ENCODE assay signal across 20 cellular contexts in the genomic region with DNA sequence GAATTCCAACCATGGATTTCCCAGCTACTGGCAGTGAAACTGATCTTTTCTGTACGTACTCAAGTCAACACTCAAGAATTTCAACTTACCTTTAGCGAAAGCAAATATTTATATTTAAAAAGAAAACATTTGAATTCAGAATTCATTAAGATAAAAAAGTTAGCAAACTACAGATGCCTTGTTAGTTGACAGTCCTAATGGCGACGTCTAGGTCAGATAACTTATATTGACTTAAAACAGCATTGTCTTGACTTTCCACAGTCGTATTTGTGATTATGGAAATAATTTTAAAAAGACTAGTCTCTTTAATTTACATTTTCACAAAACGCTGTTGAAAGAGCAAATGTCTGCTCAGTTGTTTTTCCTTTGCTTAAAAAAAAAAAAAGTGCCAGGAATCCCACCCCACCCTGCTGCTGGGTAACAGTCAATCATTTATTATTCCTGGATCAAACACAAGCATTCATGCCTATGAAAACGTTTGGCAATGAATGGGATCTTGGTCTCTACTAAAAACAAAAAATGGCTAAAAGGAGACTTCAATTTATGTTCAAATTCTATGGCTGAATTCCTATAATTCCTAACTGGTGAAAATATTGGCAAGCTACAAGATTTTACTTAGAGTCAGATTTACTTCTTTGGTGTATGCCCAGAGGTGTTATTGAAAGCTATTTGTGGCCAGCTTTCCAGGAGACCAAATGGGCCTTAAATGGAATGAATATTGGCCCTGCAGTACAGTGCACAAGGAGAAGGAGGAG. TPM values are rescaled to one million over a fixed set of nuclear protein-coding genes. Genes with fewer than 3 reads are reported as not detected.
DNase-seq lines count a peak whose midpoint lies in the region; ATAC-seq and TF ChIP-seq lines count a peak whose summit lies in the region.
"Had no signal": no experiment of that assay in that cellular context is flagged by ENCODE, and none has a peak within 500 bp of the region (broad histone marks: within the 10 kb centered on the region; RNA-seq: fewer than 3 reads in every experiment).

No MANE protein-coding gene starts in this region.

- peak overlapping the region; percentile 93 for H4K5ac ChIP-seq in IMR-90 (ENCODE audit: low read depth, low read length)

- H2AFZ ChIP-seq in IMR-90 (replicated peaks; ENCODE audit: low read length, poor library complexity), result no peak overlapping the region
- H2AFZ ChIP-seq in osteoblast (ENCODE audit: low read length), result no peak overlapping the region

- TF ChIP-seq CTCF in IMR-90 (conservative IDR thresholded peaks at IDR 0.05; ENCODE audit: low read depth, low read length) (no peak), cardiac fibroblast (IDR thresholded peaks at IDR 0.05; ENCODE audit: low read depth, low read length) (no peak), osteoblast (IDR thresholded peaks at IDR 0.05; ENCODE audit: extremely low read depth, low read depth, low read length) (no peak)

- H3K4me2 ChIP-seq in IMR-90 (ENCODE audit: low read depth, low read length), result peak overlapping the region; percentile 64; the same call in 1 of the 2 replicates
- H3K4me2 ChIP-seq in osteoblast (ENCODE audit: insufficient read depth, low read length), result peak overlapping the region; percentile 41

- in situ Hi-C loops in IMR-90 (cut with MboI; ENCODE audit: low sequenced_read_pairs), result no loop called here

- H3K9me1 ChIP-seq in IMR-90 (ENCODE audit: insufficient read depth, low read length), result peaks cover 12% of the 10 kb centered on the region; the same call in 1 of the 2 replicates

- peak overlapping the region; percentile 99 for H2BK120ac ChIP-seq in IMR-90 (ENCODE audit: low read depth, low read length)

- H3K36me3 ChIP-seq in IMR-90 (ENCODE audit: control insufficient read depth, insufficient read depth, low read length) (no peaks in the 10 kb centered on the region), osteoblast (ENCODE audit: insufficient read depth, low read length) (no peaks in the 10 kb centered on the region)

- peak overlapping the region; percentile 88; the same call in 1 of the 2 replicates for H2BK20ac ChIP-seq in IMR-90 (ENCODE audit: low read depth, low read length)

- H3K27ac ChIP-seq in IMR-90 (ENCODE audit: insufficient read depth, low read length), result peak overlapping the region; percentile 96; the same call in 1 of the 2 replicates
- H3K27ac ChIP-seq in osteoblast (ENCODE audit: low read depth, low read length), result peak overlapping the region; percentile 98
- H3K27ac ChIP-seq: foreskin keratinocyte, testis had no signal

- intact Hi-C loops in IMR-90 (cut with micrococcal nuclease), result no loop called here

- no peaks in the 10 kb centered on the region for H3K79me2 ChIP-seq in osteoblast (ENCODE audit: insufficient read depth, low read length)

- peak overlapping the region; percentile 89; the same call in 1 of the 2 replicates for H3K23ac ChIP-seq in IMR-90 (ENCODE audit: low read depth, low read length)

- H3K56ac ChIP-seq in IMR-90 (ENCODE audit: extremely low read depth, insufficient read depth, low read length), result peak overlapping the region; percentile 74; the same call in 1 of the 2 replicates

- peak overlapping the region; percentile 34; the same call in 1 of the 2 replicates for H4K91ac ChIP-seq in IMR-90 (ENCODE audit: insufficient read depth, low read depth, low read length)

- H4K8ac ChIP-seq in IMR-90 (ENCODE audit: low read depth in 2 of 2, low read length in 2 of 2), result peak overlapping the region; percentile 40 to 96; a peak in 3 of 4 replicates

- CTCF ChIA-PET in IMR-90 (lab: Yijun Ruan, JAX), result interaction anchor here (0.7 to 1.5 kb wide), 4 partner anchors 10 to 413 kb away, joined by 3 to 4 read pairs (median 3); no protein-coding TSS in a partner anchor

- H3K14ac ChIP-seq in IMR-90 (replicated peaks; ENCODE audit: low read depth, low read length), result 0 out of 2 replicates have a peak overlapping the region, but pooled peaks have one; percentile 69

- no peak overlapping the region; the same call in 1 of the 2 replicates for H2AK5ac ChIP-seq in IMR-90 (ENCODE audit: low read depth, low read length)

- WGBS in IMR-90 (ENCODE audit: extremely low coverage in 2 of 2, insufficient read length in 1 of 2), 2 experiments, result no CpG with 5 or more reads among the region's 7 CpGs

- peaks cover 0 to 4% of the 10 kb centered on the region in 2 experiments; a peak in 1 of 4 replicates for H3K79me1 ChIP-seq in IMR-90 (ENCODE audit: low read depth in 1 of 2, low read length in 2 of 2)

- TF ChIP-seq RAD21 in IMR-90 (IDR thresholded peaks at IDR 0.05; ENCODE audit: low read length), result no peak

- H3K4ac ChIP-seq in IMR-90 (ENCODE audit: low read depth, low read length), result peak overlapping the region; percentile 97; the same call in 1 of the 2 replicates

- no peak for TF ChIP-seq POLR2A in IMR-90 (IDR thresholded peaks at IDR 0.05; ENCODE audit: low read depth, low read length)

- H3K4me1 ChIP-seq in IMR-90 (ENCODE audit: control insufficient read depth, insufficient read depth, low read length) (peaks cover 16% of the 10 kb centered on the region), osteoblast (ENCODE audit: insufficient read depth, low read length) (peaks cover 40% of the 10 kb centered on the region)
- H3K4me1 ChIP-seq: foreskin keratinocyte, testis had no signal

- no peak overlapping the region for H2BK15ac ChIP-seq in IMR-90 (ENCODE audit: low read depth, low read length)

- DNase-seq in AG08395 (ENCODE audit: low spot score) (peak; percentile 63), IMR-90 (peak; percentile 82), cardiac fibroblast (ENCODE audit: low read depth in 2 of 2) (peak; percentile 74 to 85), osteoblast (ENCODE audit: insufficient read length, low spot score, missing footprints) (no peak), pons (ENCODE audit: low spot score) (no peak), NCI-H128 (lab: John Stamatoyannopoulos, UW; ENCODE audit: unreplicated experiment) (no peak), SHP77 (lab: John Stamatoyannopoulos, UW) (no peak), mesenteric fat pad (ENCODE audit: low spot score) (no peak)
- DNase-seq: activated CD4-positive, alpha-beta T cell treated with anti-CD3 and anti-CD28 coated beads for 4 hours; activated T-cell treated with anti-CD3 and anti-CD28 coated beads, Interleukin-2, amount 50 U/mL, for 1 hour; C1 segment of cervical spinal cord; foreskin keratinocyte; immature natural killer cell; NCI-H1417 treated with DMSO at 0.1 percent for 48 hours; NCI-H510A; occipital lobe; testis had no signal

- dilution Hi-C loops in IMR-90 (cut with HindIII; ENCODE audit: low sequenced_read_pairs, unreplicated experiment), result no loop called here

- POLR2A ChIA-PET in IMR-90 (lab: Charles Lee; ENCODE audit: unreplicated experiment), result interaction anchor here (0.6 to 1.1 kb wide), 4 partner anchors 9 to 204 kb away, joined by 4 to 6 read pairs (median 4); a partner anchor contains a TSS

- H3K27me3 ChIP-seq in IMR-90 (ENCODE audit: control insufficient read depth, insufficient read depth, low read length) (no peaks in the 10 kb centered on the region), osteoblast (ENCODE audit: insufficient read depth, low read length) (no peaks in the 10 kb centered on the region)
- H3K27me3 ChIP-seq: foreskin keratinocyte, testis had no signal

- H3K18ac ChIP-seq in IMR-90 (ENCODE audit: low read depth, low read length), result peak overlapping the region; percentile 94

- no peak overlapping the region for H2AK9ac ChIP-seq in IMR-90 (replicated peaks; ENCODE audit: low read depth, low read length, poor library complexity)

- H3K9ac ChIP-seq in IMR-90 (ENCODE audit: low read depth, low read length), result peak overlapping the region; percentile 77; the same call in 1 of the 2 replicates

- H2BK5ac ChIP-seq in IMR-90 (ENCODE audit: low read depth, low read length, poor library complexity, severe bottlenecking), result peak overlapping the region; percentile 100

- H3K4me3 ChIP-seq in IMR-90 (ENCODE audit: insufficient read depth, low read depth, low read length) (no peak overlapping the region), cardiac fibroblast (replicated peaks in 1 of 2; ENCODE audit: low read depth in 2 of 2, low read length in 2 of 2) (no peak overlapping the region), osteoblast (ENCODE audit: insufficient read depth, low read length) (no peak overlapping the region)
- H3K4me3 ChIP-seq: K562, testis had no signal

- peak; percentile 70 for ATAC-seq in IMR-90 (ENCODE audit: low read depth)
- ATAC-seq: foreskin keratinocyte, K562 had no signal

- BruUV-seq in IMR-90 (replicated peaks; lab: Mats Ljungman, UMichigan), result no TSS peak

- H3K9me3 ChIP-seq in IMR-90 (ENCODE audit: control insufficient read depth, insufficient read depth, low read length) (no peaks in the 10 kb centered on the region), osteoblast (ENCODE audit: low read depth, low read length) (no peaks in the 10 kb centered on the region)
- H3K9me3 ChIP-seq: testis had no signal

- H4K20me1 ChIP-seq in IMR-90 (ENCODE audit: insufficient read depth, low read length) (no peaks in the 10 kb centered on the region), osteoblast (ENCODE audit: insufficient read depth, low read length) (no peaks in the 10 kb centered on the region)

TF ChIP-seq in IMR-90, 13 proteins besides CTCF, POLR2A, EP300 and RAD21:
- no peak for TF ChIP-seq MAFK (IDR thresholded peaks at IDR 0.05; ENCODE audit: low read depth, low read length)

RNA-seq across cellular contexts. Expression of a gene that starts 22.0 kb away (rescaled TPM):
- total RNA-seq in IMR-90 (2012; rRNA removed) (0.56 and 0.90 TPM in 2 replicates), osteoblast (under 0.01 TPM in 2 replicates), mesenteric fat pad (not detected)
- 0.20 and 0.46 TPM in 2 replicates for polyA plus RNA-seq in IMR-90 (2012; rRNA removed)
- polyA plus RNA-seq in IMR-90 (2012; cell fraction: cytosol; rRNA removed), result 0.32 TPM in 2 replicates
- polyA plus RNA-seq in IMR-90 (2012; cell fraction: nucleus; rRNA removed; ENCODE audit: low replicate concordance), result 0.72 and 1.7 TPM in 2 replicates
- total RNA-seq: Daoy, foreskin keratinocyte, K562, mononuclear cell, occipital lobe, testis had no signal
- polyA plus RNA-seq: foreskin keratinocyte, immature natural killer cell, K562 had no signal

RNA-seq across cellular contexts. Expression of a gene that starts 26.6 kb away (rescaled TPM):
- 0.18 and 0.28 TPM in 2 replicates for total RNA-seq in IMR-90 (2012; rRNA removed)
- polyA plus RNA-seq in IMR-90 (2012; rRNA removed), result 0.24 and 0.32 TPM in 2 replicates
- polyA plus RNA-seq in IMR-90 (2012; cell fraction: cytosol; rRNA removed), result 0.23 TPM in 2 replicates
- 0.59 and 0.69 TPM in 2 replicates for polyA plus RNA-seq in IMR-90 (2012; cell fraction: nucleus; rRNA removed; ENCODE audit: low replicate concordance)
- total RNA-seq in osteoblast, result 0.29 and 0.72 TPM in 2 replicates
- 25.3 TPM for total RNA-seq in mesenteric fat pad
- total RNA-seq: Daoy, foreskin keratinocyte, K562, mononuclear cell had no signal
- polyA plus RNA-seq: foreskin keratinocyte, immature natural killer cell, K562 had no signal

RNA-seq across cellular contexts. Expression of a gene that starts 29.9 kb away (rescaled TPM):
- total RNA-seq in IMR-90 (2012; rRNA removed), result 1.1 and 1.7 TPM in 2 replicates
- polyA plus RNA-seq in IMR-90 (2012; rRNA removed), result 3.9 and 4.4 TPM in 2 replicates
- polyA plus RNA-seq in IMR-90 (2012; cell fraction: cytosol; rRNA removed), result 3.5 and 3.6 TPM in 2 replicates
- polyA plus RNA-seq in IMR-90 (2012; cell fraction: nucleus; rRNA removed; ENCODE audit: low replicate concordance), result 1.0 and 1.6 TPM in 2 replicates
- 1.8 and 5.1 TPM in 2 replicates for total RNA-seq in osteoblast
- 5.2 TPM for total RNA-seq in mesenteric fat pad
- total RNA-seq: K562, mononuclear cell, occipital lobe had no signal
- polyA plus RNA-seq: immature natural killer cell had no signal

Comparison
In these comparisons a context has a peak if more than half of its experiments do, and no peak if none do; other contexts are left out.
1. DNase-seq: peak in AG08395 (single experiment), IMR-90 (single experiment) and cardiac fibroblast (2 of 2); none in osteoblast (single experiment), pons (single experiment), NCI-H128 (single experiment), SHP77 (0 of 2) and mesenteric fat pad (single experiment).
2. RNA of a gene that starts 26.6 kb away (total RNA-seq): 25.3 TPM in mesenteric fat pad (single experiment); 0.29 to 0.72 TPM in osteoblast and 0.18 to 0.28 TPM in IMR-90; every median in the first group is over 10 times any median in the second.